Comparison of ENCODE assay signal across 10 cellular contexts in the genomic region with DNA sequence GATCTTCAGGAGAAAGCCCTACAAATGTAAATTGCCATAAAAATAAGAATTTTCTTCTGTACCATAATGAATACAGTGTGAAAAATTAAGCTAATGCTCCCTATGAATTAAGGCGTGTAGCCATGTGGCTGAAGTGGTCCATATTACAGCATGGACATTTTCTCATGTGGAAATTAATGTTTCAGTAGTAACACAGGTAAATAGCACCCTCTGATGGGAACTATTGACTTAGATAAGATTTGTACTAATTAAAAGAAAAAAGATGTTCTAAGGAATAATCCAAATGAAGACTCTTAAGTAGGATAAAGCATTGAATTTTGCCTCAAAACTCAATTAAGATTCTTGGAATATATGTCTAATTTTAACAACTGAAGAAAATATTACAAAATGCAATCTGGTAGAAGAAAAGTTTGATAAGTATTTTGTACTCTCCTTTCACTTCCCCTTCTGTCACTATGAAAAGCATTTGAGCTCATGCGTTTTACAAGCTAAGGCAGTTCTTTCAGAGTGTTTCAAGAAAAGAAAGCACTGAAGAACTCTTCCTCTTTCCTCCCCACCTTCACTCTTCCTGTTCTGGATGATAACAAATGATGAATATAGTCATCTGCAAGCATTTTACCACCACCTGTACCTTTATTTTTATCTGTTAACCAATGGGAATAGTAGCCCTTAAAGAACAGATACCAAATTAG. TPM values are rescaled to one million over a fixed set of nuclear protein-coding genes. Genes with fewer than 3 reads are reported as not detected.
DNase-seq lines count a peak whose midpoint lies in the region; ATAC-seq, FAIRE-seq and TF ChIP-seq lines count a peak whose summit lies in the region.
"Had no signal": no experiment of that assay in that cellular context is flagged by ENCODE, and none has a peak within 500 bp of the region (broad histone marks: within the 10 kb centered on the region; RNA-seq: fewer than 3 reads in every experiment).

No MANE protein-coding gene starts in this region.

- H3K9me3 Mint-ChIP-seq in H9, result peaks cover 21% of the 10 kb centered on the region in 2 experiments

- no peak overlapping the region for H4K91ac ChIP-seq in H9 (ENCODE audit: insufficient read length, low read depth, low read length)

- no peaks in the 10 kb centered on the region for H4K20me1 ChIP-seq in GM23248 (ENCODE audit: insufficient read depth)
- H4K20me1 ChIP-seq in H9 (ENCODE audit: control insufficient read depth, insufficient read depth, insufficient read length), result no peaks in the 10 kb centered on the region

- no peak for TF ChIP-seq POLR2A in erythroblast (IDR thresholded peaks at IDR 0.05; ENCODE audit: low read length)

- intact Hi-C loops in left colon (cut with DNase I, micrococcal nuclease), result no loop called here

- H3K4me3 ChIP-seq in GM23248 (no peak overlapping the region), SJCRH30 (no peak overlapping the region)

- ATAC-seq in left colon, result no peak

- TF ChIP-seq CTCF in GM13976 (IDR thresholded peaks at IDR 0.05; ENCODE audit: borderline replicate concordance, control extremely low read depth, extremely low read depth, insufficient read depth, missing control alignments), result no peak
- no peak for TF ChIP-seq CTCF in H9 (conservative IDR thresholded peaks at IDR 0.05)

- peaks cover 0 to 21% (median 19%) of the 10 kb centered on the region in 3 experiments; a peak in 6 of 7 replicates for H3K36me3 Mint-ChIP-seq in H9 (ENCODE audit: insufficient read depth in 1 of 3, low read depth in 3 of 3)

- no peak overlapping the region for H2BK15ac ChIP-seq in H9 (ENCODE audit: low read depth, low read length)

- H3K4ac ChIP-seq in H9 (ENCODE audit: low read depth, low read length), result no peak overlapping the region

- H3K9me3 ChIP-seq in GM23248 (ENCODE audit: low read depth) (no peaks in the 10 kb centered on the region), H9 (ENCODE audit: control insufficient read depth, low read depth, low read length) (no peaks in the 10 kb centered on the region), SJCRH30 (replicated peaks) (no peaks in the 10 kb centered on the region)

- H3T11ph ChIP-seq in H9 (ENCODE audit: low read length), result no peak overlapping the region

- H3K4me1 ChIP-seq in GM23248 (ENCODE audit: insufficient read depth) (no peaks in the 10 kb centered on the region), H9 (ENCODE audit: insufficient read depth, low read length) (no peaks in the 10 kb centered on the region), SJCRH30 (no peaks in the 10 kb centered on the region)

- H3K9ac ChIP-seq in GM23248 (no peak overlapping the region), H9 (ENCODE audit: extremely low read depth, insufficient read length, low read length) (no peak overlapping the region)

- no peaks in the 10 kb centered on the region for H3K79me2 ChIP-seq in GM23248 (ENCODE audit: insufficient read depth)
- no peaks in the 10 kb centered on the region for H3K79me2 ChIP-seq in H9 (ENCODE audit: insufficient read depth, low read length)

- no peak overlapping the region for H4K8ac ChIP-seq in H9 (replicated peaks; ENCODE audit: insufficient read length, low read depth, low read length)

- in situ Hi-C loops in GM13976 (cut with MboI; ENCODE audit: low sequenced_read_pairs, unreplicated experiment), result no loop called here
- in situ Hi-C loops in GM23248 (cut with MboI), result no loop called here

- H3K23ac ChIP-seq in H9 (ENCODE audit: insufficient read length, low read depth, low read length), result no peak overlapping the region

- no peak overlapping the region for H2AK5ac ChIP-seq in H9 (ENCODE audit: insufficient read length, low read length)

- no peak for FAIRE-seq in HTR-8/SVneo (lab: Jason Lieb, UNC)

- peaks cover 0 to 6% of the 10 kb centered on the region in 2 experiments; a peak in 2 of 4 replicates for H3K4me1 Mint-ChIP-seq in H9
- H3K4me1 Mint-ChIP-seq: neural crest cell had no signal

- no peak overlapping the region for H2BK120ac ChIP-seq in H9 (ENCODE audit: low read depth, low read length, poor library complexity, severe bottlenecking)

- H2AFZ ChIP-seq in GM23248, result no peak overlapping the region
- H2AFZ ChIP-seq in H9 (ENCODE audit: low read length), result no peak overlapping the region

- no peak overlapping the region for H3K14ac ChIP-seq in H9 (ENCODE audit: insufficient read depth, low read length)

- no peaks in the 10 kb centered on the region for H3K36me3 ChIP-seq in GM23248 (ENCODE audit: low read depth)
- no peaks in the 10 kb centered on the region for H3K36me3 ChIP-seq in SJCRH30
- H3K36me3 ChIP-seq: brain microvascular endothelial cell had no signal

- no peaks in the 10 kb centered on the region for H3F3A ChIP-seq in GM23248 (ENCODE audit: insufficient read depth)

- WGBS in GM23248 (ENCODE audit: low coverage in 1 of 2, low lambda C conversion rate in 2 of 2, missing lambda C conversion rate in 2 of 2), 2 experiments, result 7 to 10% methylated on average over 2 of the region's 2 CpGs
- no CpG with 5 or more reads among the region's 2 CpGs for whole genome bisulfite sequencing in H9 (ENCODE audit: extremely low coverage, insufficient read length, low lambda C conversion rate)

- H3K9me2 ChIP-seq in GM23248 (ENCODE audit: insufficient read depth), result no peaks in the 10 kb centered on the region

- H3K18ac ChIP-seq in H9 (ENCODE audit: insufficient read length, low read depth, low read length), result no peak overlapping the region

- no peaks in the 10 kb centered on the region for H3K79me1 ChIP-seq in H9 (ENCODE audit: insufficient read depth, low read depth, low read length, poor library complexity, severe bottlenecking)

- H3K27me3 ChIP-seq in GM23248 (replicated peaks; ENCODE audit: insufficient read depth) (peaks cover 45% of the 10 kb centered on the region), H9 (ENCODE audit: insufficient read depth, low read length) (no peaks in the 10 kb centered on the region), SJCRH30 (no peaks in the 10 kb centered on the region)
- H3K27me3 ChIP-seq: brain microvascular endothelial cell had no signal

- H3K4me2 ChIP-seq in GM23248 (ENCODE audit: unreplicated experiment) (no peak overlapping the region), H9 (ENCODE audit: insufficient read depth, insufficient read length, low read length) (no peak overlapping the region)

- peak; percentile 10 for DNase-seq in GM13976 (ENCODE audit: low spot score)
- DNase-seq in GM23248, result peak; percentile 26
- DNase-seq in M059J (ENCODE audit: low read depth), result peak; percentile 20
- DNase-seq in erythroblast (lab: John Stamatoyannopoulos, UW), result peak; percentile 15 to 41
- no peak for DNase-seq in left colon
- DNase-seq in H9, result no peak
- no peak for DNase-seq in SJCRH30
- no peak for DNase-seq in HTR-8/SVneo (ENCODE audit: insufficient read length, low spot score)
- DNase-seq: brain microvascular endothelial cell had no signal

- H3K23me2 ChIP-seq in H9 (ENCODE audit: insufficient read length, low read depth, low read length, poor library complexity, severe bottlenecking), result no peaks in the 10 kb centered on the region

- no peak overlapping the region for H3K27ac Mint-ChIP-seq in H9

- H3K4me3 Mint-ChIP-seq in H9, result no peak overlapping the region
- H3K4me3 Mint-ChIP-seq: neural crest cell had no signal

- H3K27me3 Mint-ChIP-seq in H9 (ENCODE audit: low read depth), result no peaks in the 10 kb centered on the region; the same call in 1 of the 2 replicates

- no peak overlapping the region for H3K56ac ChIP-seq in H9 (ENCODE audit: insufficient read length, low read depth, low read length)

- no peak overlapping the region for H2BK5ac ChIP-seq in H9 (ENCODE audit: insufficient read length, low read length)

- H2BK20ac ChIP-seq in H9 (ENCODE audit: low read depth, low read length, poor library complexity, severe bottlenecking), result no peak overlapping the region

- no peak overlapping the region for H4K5ac ChIP-seq in H9 (ENCODE audit: insufficient read length, low read depth, low read length)

- no peak overlapping the region for H2BK12ac ChIP-seq in H9 (ENCODE audit: insufficient read length, low read depth, low read length)

- no peak overlapping the region for H3K27ac ChIP-seq in GM23248
- no peak overlapping the region for H3K27ac ChIP-seq in H9 (ENCODE audit: insufficient read length, low read depth, low read length)
- H3K27ac ChIP-seq in SJCRH30, result no peak overlapping the region
- H3K27ac ChIP-seq: brain microvascular endothelial cell had no signal

RNA-seq across cellular contexts. Expression of a gene that starts 9.9 kb away (rescaled TPM):
- not detected in 2 replicates for total RNA-seq in GM23248 (2014; rRNA removed; shearing (Covaris generic))
- not detected in 2 replicates for polyA plus RNA-seq in GM23248 (2016; fragmentation: Nextera tagmentation; extraction: Ambion mirVana)
- not detected in 2 replicates for total RNA-seq in M059J (2014; rRNA removed; shearing (Covaris generic))
- total RNA-seq in left colon (not detected), H9 (2021) (not detected in 2 replicates)
- total RNA-seq in SJCRH30 (2014; rRNA removed; shearing (Covaris generic)), result not detected in 2 replicates
- total RNA-seq: neural crest cell had no signal

RNA-seq across cellular contexts. Expression of a gene that starts 16.2 kb away (rescaled TPM):
- total RNA-seq in GM23248 (2014; rRNA removed; shearing (Covaris generic)), result not detected in 2 replicates
- not detected in 2 replicates for polyA plus RNA-seq in GM23248 (2016; fragmentation: Nextera tagmentation; extraction: Ambion mirVana)
- not detected in 2 replicates for total RNA-seq in M059J (2014; rRNA removed; shearing (Covaris generic))
- not detected for total RNA-seq in left colon
- total RNA-seq in H9 (2021), result not detected in 2 replicates
- not detected in 2 replicates for total RNA-seq in SJCRH30 (2014; rRNA removed; shearing (Covaris generic))
- total RNA-seq: neural crest cell had no signal

RNA-seq across cellular contexts. Expression of a gene that starts 54.4 kb away (rescaled TPM):
- not detected in 2 replicates for total RNA-seq in GM23248 (2014; rRNA removed; shearing (Covaris generic))
- not detected in 2 replicates for polyA plus RNA-seq in GM23248 (2016; fragmentation: Nextera tagmentation; extraction: Ambion mirVana)
- total RNA-seq in M059J (2014; rRNA removed; shearing (Covaris generic)), result not detected in 2 replicates
- total RNA-seq in left colon (not detected), H9 (2021) (not detected in 2 replicates)
- total RNA-seq in SJCRH30 (2014; rRNA removed; shearing (Covaris generic)), result not detected in 2 replicates
- total RNA-seq: neural crest cell had no signal

Comparison
In these comparisons a context has a peak if more than half of its experiments do, and no peak if none do; other contexts are left out.
1. DNase-seq: peak in GM13976 (single experiment), GM23248 (single experiment), M059J (single experiment) and erythroblast (2 of 2); none in left colon (0 of 2), H9 (single experiment), SJCRH30 (0 of 2) and HTR-8/SVneo (single experiment).